In the genomic region with DNA sequence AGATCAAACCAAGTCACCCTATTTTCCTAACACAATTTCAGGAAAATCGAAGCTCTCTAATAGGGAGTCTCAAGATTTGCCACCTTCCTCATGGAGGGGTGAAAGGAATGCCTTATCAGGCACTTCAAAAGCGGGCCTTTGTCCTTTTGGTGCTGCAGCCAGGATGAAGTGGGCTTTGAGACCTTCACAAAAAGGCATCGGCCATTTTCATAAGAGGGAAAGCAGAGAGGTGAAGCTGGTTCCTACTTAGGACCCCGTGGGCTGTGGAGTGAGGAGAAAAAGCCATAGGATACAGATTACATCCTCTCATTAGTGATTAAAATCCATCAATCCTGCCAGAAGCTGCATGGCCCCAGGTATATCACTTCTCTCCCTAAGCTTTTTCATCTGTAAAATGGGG, we compare ENCODE assay signal across 9 cellular contexts. TPM values are rescaled to one million over a fixed set of nuclear protein-coding genes. Genes with fewer than 3 reads are reported as not detected.
DNase-seq lines count a peak whose midpoint lies in the region; ATAC-seq, FAIRE-seq and TF ChIP-seq lines count a peak whose summit lies in the region.
"Had no signal": no experiment of that assay in that cellular context is flagged by ENCODE, and none has a peak within 500 bp of the region (broad histone marks: within the 10 kb centered on the region; RNA-seq: fewer than 3 reads in every experiment).

No MANE protein-coding gene starts in this region.

- peaks cover 22% of the 10 kb centered on the region for H3K4me1 ChIP-seq in CD4-positive, CD25-positive, alpha-beta regulatory T cell (ENCODE audit: control insufficient read depth, insufficient read depth, low read length, poor library complexity, severe bottlenecking)
- H3K4me1 ChIP-seq in MM.1S (ENCODE audit: low read length) (peaks cover 11% of the 10 kb centered on the region), H1 (replicated peaks in 1 of 4; ENCODE audit: control insufficient read depth in 3 of 4, insufficient read depth in 4 of 4, low read length in 3 of 4) (peaks cover 5 to 10% (median 8%) of the 10 kb centered on the region in 4 experiments), neuron (ENCODE audit: insufficient read depth, low read length) (peaks cover 12% of the 10 kb centered on the region)

- peaks cover 5% of the 10 kb centered on the region; the same call in 1 of the 2 replicates for H3K23me2 ChIP-seq in H1 (ENCODE audit: low read depth, low read length)

- peaks cover 12% of the 10 kb centered on the region for H3K36me3 ChIP-seq in CD4-positive, CD25-positive, alpha-beta regulatory T cell (ENCODE audit: control insufficient read depth, insufficient read depth, low read length)
- H3K36me3 ChIP-seq in MM.1S (replicated peaks; ENCODE audit: insufficient read depth, low read length) (no peaks in the 10 kb centered on the region), H1 (ENCODE audit: control insufficient read depth in 2 of 4, insufficient read depth in 4 of 4, low read length in 3 of 4) (peaks cover 3 to 19% (median 6%) of the 10 kb centered on the region in 4 experiments; a peak in 5 of 8 replicates), neuron (ENCODE audit: insufficient read depth, low read length) (peaks cover 17% of the 10 kb centered on the region)

- no peak overlapping the region for H4K5ac ChIP-seq in H1 (ENCODE audit: insufficient read length, low read depth, low read length)

- no peak overlapping the region for H2BK12ac ChIP-seq in H1 (ENCODE audit: low read depth, low read length)

- H3K9me3 ChIP-seq in CD4-positive, CD25-positive, alpha-beta regulatory T cell (ENCODE audit: control insufficient read depth in 2 of 2, low read length in 2 of 2), result no peaks in the 10 kb centered on the region
- no peaks in the 10 kb centered on the region for H3K9me3 ChIP-seq in MM.1S (replicated peaks; ENCODE audit: insufficient read depth, low read length)
- no peaks in the 10 kb centered on the region for H3K9me3 ChIP-seq in H1 (ENCODE audit: insufficient read depth in 2 of 2, low read depth in 1 of 2, low read length in 1 of 2)
- H3K9me3 ChIP-seq in neuron (ENCODE audit: low read length), result no peaks in the 10 kb centered on the region

- peak overlapping the region; percentile 69 to 94 (median 93) for H3K27ac Mint-ChIP-seq in CD4-positive, CD25-positive, alpha-beta regulatory T cell

- no peak overlapping the region for H2AK5ac ChIP-seq in H1 (ENCODE audit: low read depth, low read length)

- H3K4ac ChIP-seq in H1 (replicated peaks; ENCODE audit: insufficient read length, low read depth, low read length), result no peak overlapping the region

- no peak overlapping the region for H3K18ac ChIP-seq in H1 (ENCODE audit: extremely low read depth, low read length)

- no peak overlapping the region for H3K56ac ChIP-seq in H1 (replicated peaks; ENCODE audit: insufficient read length, low read depth, low read length)

- H3K9ac ChIP-seq in MM.1S (ENCODE audit: low read length) (peak overlapping the region; percentile 82; the same call in 1 of the 2 replicates), H1 (replicated peaks in 1 of 4; ENCODE audit: extremely low read depth in 1 of 4, low read depth in 3 of 4, low read length in 3 of 4) (peak overlapping the region in 3 of 4 experiments; percentile 15 to 76 (median 57); a peak in 4 of 7 replicates)

- H3K4me2 ChIP-seq in MM.1S (ENCODE audit: low read depth, low read length) (peak overlapping the region; percentile 63), H1 (ENCODE audit: insufficient read depth in 1 of 2, low read depth in 2 of 2, low read length in 2 of 2) (peak overlapping the region; percentile 83 to 84)

- peaks cover 4% of the 10 kb centered on the region; the same call in 1 of the 2 replicates for H3F3A ChIP-seq in MM.1S (ENCODE audit: insufficient read depth, low read length)

- peak overlapping the region; percentile 93 to 97 (median 94) for H3K4me3 Mint-ChIP-seq in CD4-positive, CD25-positive, alpha-beta regulatory T cell

- no peak overlapping the region for H4K8ac ChIP-seq in H1 (ENCODE audit: extremely low read depth, insufficient read depth, low read length)

- H4K20me1 ChIP-seq in MM.1S (ENCODE audit: insufficient read depth, low read length), result no peaks in the 10 kb centered on the region
- H4K20me1 ChIP-seq in H1 (replicated peaks in 1 of 2; ENCODE audit: control insufficient read depth in 1 of 2, insufficient read depth in 2 of 2, low read length in 2 of 2), result no peaks in the 10 kb centered on the region

- TF ChIP-seq CTCF in MM.1S (IDR thresholded peaks at IDR 0.05; ENCODE audit: low read length), result no peak
- no peak for TF ChIP-seq CTCF in H1 (IDR thresholded peaks at IDR 0.05; ENCODE audit: control extremely low read depth in 1 of 3, insufficient read depth in 1 of 3, low read depth in 1 of 3, low read length in 3 of 3)

- peaks cover 24% of the 10 kb centered on the region for H3K79me2 ChIP-seq in MM.1S (ENCODE audit: low read length)
- H3K79me2 ChIP-seq in H1 (ENCODE audit: control insufficient read depth in 1 of 2, insufficient read depth in 2 of 2, low read length in 2 of 2), result peaks cover 11 to 26% of the 10 kb centered on the region in 2 experiments

- no peak overlapping the region for H4K91ac ChIP-seq in H1 (replicated peaks; ENCODE audit: insufficient read length, low read length)

- peaks cover 13% of the 10 kb centered on the region for H3K36me3 Mint-ChIP-seq in CD4-positive, CD25-positive, alpha-beta regulatory T cell

- H2BK120ac ChIP-seq in H1 (replicated peaks; ENCODE audit: low read depth, low read length), result no peak overlapping the region

- peaks cover 3 to 46% (median 25%) of the 10 kb centered on the region in 4 donors for H3K4me1 Mint-ChIP-seq in CD4-positive, CD25-positive, alpha-beta regulatory T cell

- no peak for TF ChIP-seq RAD21 in H1 (IDR thresholded peaks at IDR 0.05 in 1 of 2, conservative IDR thresholded peaks at IDR 0.05 in 1 of 2; ENCODE audit: low read depth in 2 of 2, low read length in 2 of 2)

- H3K4me3 ChIP-seq in CD4-positive, CD25-positive, alpha-beta regulatory T cell (ENCODE audit: low read depth, low read length), result peak overlapping the region; percentile 87
- H3K4me3 ChIP-seq in MM.1S (ENCODE audit: low read length) (peak overlapping the region; percentile 81), H1 (ENCODE audit: extremely low read depth in 1 of 4, insufficient read depth in 2 of 4, low read depth in 3 of 4, low read length in 4 of 4) (peak overlapping the region; percentile 75 to 97 (median 86)), neuron (ENCODE audit: low read length) (peak overlapping the region; percentile 71)

- CTCF ChIA-PET in H1 (lab: Charles Lee; ENCODE audit: partially characterized antibody), result interaction anchor here (0.7 to 7.0 kb wide), 44 partner anchors 9 to 366 kb away, joined by 3 to 91 read pairs (median 5); a partner anchor contains a TSS

- DNase-seq in CD4-positive, CD25-positive, alpha-beta regulatory T cell, result no peak
- DNase-seq in MM.1S, result no peak
- DNase-seq in H1 (ENCODE audit: low read depth in 1 of 2, low spot score in 2 of 2), result no peak
- no peak for DNase-seq in NCI-H2171 (lab: John Stamatoyannopoulos, UW)
- DNase-seq in GM03348 (ENCODE audit: low spot score), result no peak
- no peak for DNase-seq in GF-D8 (lab: John Stamatoyannopoulos, UW)
- DNase-seq: hypothalamus had no signal

- no peak overlapping the region for H3K23ac ChIP-seq in H1 (ENCODE audit: insufficient read length)

- H3K14ac ChIP-seq in H1 (ENCODE audit: insufficient read length), result no peak overlapping the region

- no peak for TF ChIP-seq POLR2A in H1 (IDR thresholded peaks at IDR 0.05; ENCODE audit: control extremely low read depth in 1 of 2, low read depth in 2 of 2, low read length in 2 of 2)

- 85% methylated on average over 4 of the region's 4 CpGs; no CpG with 5 or more reads in 1 of the 2 experiments for WGBS in H1 (ENCODE audit: extremely low coverage in 1 of 2, insufficient coverage in 1 of 2, insufficient read length in 1 of 2, insufficient replicate concordance in 2 of 2, low coverage in 1 of 2, low lambda C conversion rate in 2 of 2, missing lambda C conversion rate in 1 of 2), 2 experiments

- TF ChIP-seq EP300 in H1 (IDR thresholded peaks at IDR 0.05; ENCODE audit: borderline replicate concordance in 1 of 2, low read depth in 2 of 2, low read length in 2 of 2), result no peak

- H3K27me3 Mint-ChIP-seq in CD4-positive, CD25-positive, alpha-beta regulatory T cell, result no peaks in the 10 kb centered on the region

- H3K9me3 Mint-ChIP-seq in CD4-positive, CD25-positive, alpha-beta regulatory T cell, result no peaks in the 10 kb centered on the region

- no peak overlapping the region for H2BK20ac ChIP-seq in H1 (ENCODE audit: low read length)

- no peaks in the 10 kb centered on the region for H3K9me2 ChIP-seq in MM.1S (replicated peaks; ENCODE audit: insufficient read depth, low read length)

- ATAC-seq in CD4-positive, CD25-positive, alpha-beta regulatory T cell (ENCODE audit: low read depth in 2 of 2), result no peak
- no peak for ATAC-seq in HG03342 (IDR thresholded peaks at IDR 0.05; ENCODE audit: unreplicated experiment)

- no peak overlapping the region for H2BK15ac ChIP-seq in H1 (ENCODE audit: low read length)

- H3K79me1 ChIP-seq in H1 (ENCODE audit: low read depth, low read length), result peaks cover 5% of the 10 kb centered on the region

- no peak overlapping the region for H3K27ac ChIP-seq in CD4-positive, CD25-positive, alpha-beta regulatory T cell (ENCODE audit: insufficient read depth, low read length, poor library complexity, severe bottlenecking)
- H3K27ac ChIP-seq in MM.1S (ENCODE audit: low read length) (no peak overlapping the region), H1 (ENCODE audit: low read depth, low read length) (no peak overlapping the region)

- H2AFZ ChIP-seq in MM.1S (ENCODE audit: low read length), result no peak overlapping the region
- H2AFZ ChIP-seq in H1 (ENCODE audit: low read length), result no peak overlapping the region
- H2AFZ ChIP-seq in neuron (ENCODE audit: low read depth, low read length), result no peak overlapping the region

- no peak for FAIRE-seq in H1 (lab: Jason Lieb, UNC)

- no peak overlapping the region for H2BK5ac ChIP-seq in H1 (ENCODE audit: low read depth, low read length)

- POLR2A ChIA-PET in H1 (lab: Charles Lee; ENCODE audit: partially characterized antibody), result interaction anchor here (0.8 to 2.8 kb wide), 28 partner anchors 9 to 185 kb away, joined by 3 to 22 read pairs (median 4); a partner anchor contains a TSS

- H3K27me3 ChIP-seq in CD4-positive, CD25-positive, alpha-beta regulatory T cell (ENCODE audit: control insufficient read depth, insufficient read depth, low read length), result no peaks in the 10 kb centered on the region
- no peaks in the 10 kb centered on the region for H3K27me3 ChIP-seq in MM.1S (replicated peaks; ENCODE audit: insufficient read depth, low read length)
- no peaks in the 10 kb centered on the region for H3K27me3 ChIP-seq in H1 (replicated peaks in 1 of 4; ENCODE audit: control insufficient read depth in 3 of 4, extremely low read depth in 1 of 4, insufficient read depth in 3 of 4, low read length in 3 of 4)
- no peaks in the 10 kb centered on the region for H3K27me3 ChIP-seq in neuron (ENCODE audit: insufficient read depth, low read length)

RNA-seq across cellular contexts. Expression of a gene that starts 0.9 kb away (rescaled TPM):
- 13.5 TPM for total RNA-seq in CD4-positive, CD25-positive, alpha-beta regulatory T cell
- 10 to 100 TPM; 24.6 to 32.4 (median 30.4) TPM for polyA plus RNA-seq in CD4-positive, CD25-positive, alpha-beta regulatory T cell
- 54.3 and 56.3 TPM in 2 replicates for total RNA-seq in H1 (2021; fragmentation: NEBNext Ultra II Directional; extraction: Animal tissue kit (Norgen Biotek cat#: 25700))
- 31.2 and 40.0 TPM in 2 replicates for polyA plus RNA-seq in H1 (2011; rRNA removed)
- 44.5 TPM for polyA plus RNA-seq in H1 (2011; cell fraction: cytosol; rRNA removed)
- 9.6 TPM for polyA plus RNA-seq in H1 (2011; cell fraction: nucleus; rRNA removed)
- polyA plus RNA-seq in H1 (2012, experiment 1 of 2), result 34.7 to 41.9 TPM (median 39.4 TPM) in 4 replicates
- polyA plus RNA-seq in H1 (2012, experiment 2 of 2), result 59.9 TPM
- polyA plus RNA-seq in H1 (2013, experiment 1 of 2), result 50.3 TPM
- 51.4 TPM for polyA plus RNA-seq in H1 (2013, experiment 2 of 2)
- 10.6 and 11.7 TPM in 2 replicates for polyA minus RNA-seq in H1 (2011; rRNA and poly(A)+ RNA removed)
- 16.8 TPM for polyA minus RNA-seq in H1 (2011; cell fraction: cytosol; rRNA and poly(A)+ RNA removed)
- 16.6 TPM for polyA minus RNA-seq in H1 (2011; cell fraction: nucleus; rRNA and poly(A)+ RNA removed)

RNA-seq across cellular contexts. Expression of a gene that starts 39.5 kb away (rescaled TPM):
- total RNA-seq in CD4-positive, CD25-positive, alpha-beta regulatory T cell, result 142 TPM
- polyA plus RNA-seq in CD4-positive, CD25-positive, alpha-beta regulatory T cell, result 100 to 1,000 TPM in 1 of 4 donors, 10 to 100 TPM in 3; 84.5 to 110 (median 95.3) TPM
- 40.3 and 46.8 TPM in 2 replicates for total RNA-seq in H1 (2021; fragmentation: NEBNext Ultra II Directional; extraction: Animal tissue kit (Norgen Biotek cat#: 25700))
- 8.1 and 15.9 TPM in 2 replicates for polyA plus RNA-seq in H1 (2011; rRNA removed)
- 21.0 TPM for polyA plus RNA-seq in H1 (2011; cell fraction: cytosol; rRNA removed)
- polyA plus RNA-seq in H1 (2011; cell fraction: nucleus; rRNA removed), result 4.1 TPM
- polyA plus RNA-seq in H1 (2012, experiment 1 of 2), result 13.8 to 34.1 TPM (median 16.4 TPM) in 4 replicates
- 13.1 TPM for polyA plus RNA-seq in H1 (2012, experiment 2 of 2)
- polyA plus RNA-seq in H1 (2013, experiment 1 of 2), result 42.7 TPM
- 34.4 TPM for polyA plus RNA-seq in H1 (2013, experiment 2 of 2)
- polyA minus RNA-seq in H1 (2011; rRNA and poly(A)+ RNA removed), result 6.4 and 7.3 TPM in 2 replicates
- 9.4 TPM for polyA minus RNA-seq in H1 (2011; cell fraction: cytosol; rRNA and poly(A)+ RNA removed)
- polyA minus RNA-seq in H1 (2011; cell fraction: nucleus; rRNA and poly(A)+ RNA removed), result 9.8 TPM

RNA-seq across cellular contexts. Expression of a gene that starts 43.9 kb away (rescaled TPM):
- total RNA-seq in CD4-positive, CD25-positive, alpha-beta regulatory T cell, result not detected
- polyA plus RNA-seq in CD4-positive, CD25-positive, alpha-beta regulatory T cell, result under 1 TPM in 2 of 4 donors, not detected in 2; 0.61 to 0.71 TPM
- total RNA-seq in H1 (2021; fragmentation: NEBNext Ultra II Directional; extraction: Animal tissue kit (Norgen Biotek cat#: 25700)), result 1.4 and 1.7 TPM in 2 replicates
- 0.49 and 0.77 TPM in 2 replicates for polyA plus RNA-seq in H1 (2011; rRNA removed)
- 0.69 TPM for polyA plus RNA-seq in H1 (2011; cell fraction: cytosol; rRNA removed)
- 0.41 TPM for polyA plus RNA-seq in H1 (2011; cell fraction: nucleus; rRNA removed)
- polyA plus RNA-seq in H1 (2012, experiment 1 of 2), result 1.1 to 2.4 TPM (median 1.5 TPM) in 4 replicates
- polyA plus RNA-seq in H1 (2012, experiment 2 of 2), result 2.2 TPM
- polyA plus RNA-seq in H1 (2013, experiment 1 of 2), result 2.1 TPM
- polyA plus RNA-seq in H1 (2013, experiment 2 of 2), result 0.92 TPM
- 0.32 and 0.47 TPM in 2 replicates for polyA minus RNA-seq in H1 (2011; rRNA and poly(A)+ RNA removed)
- not detected for polyA minus RNA-seq in H1 (2011; cell fraction: cytosol; rRNA and poly(A)+ RNA removed)
- polyA minus RNA-seq in H1 (2011; cell fraction: nucleus; rRNA and poly(A)+ RNA removed), result 1.7 TPM
